In the genomic region with DNA sequence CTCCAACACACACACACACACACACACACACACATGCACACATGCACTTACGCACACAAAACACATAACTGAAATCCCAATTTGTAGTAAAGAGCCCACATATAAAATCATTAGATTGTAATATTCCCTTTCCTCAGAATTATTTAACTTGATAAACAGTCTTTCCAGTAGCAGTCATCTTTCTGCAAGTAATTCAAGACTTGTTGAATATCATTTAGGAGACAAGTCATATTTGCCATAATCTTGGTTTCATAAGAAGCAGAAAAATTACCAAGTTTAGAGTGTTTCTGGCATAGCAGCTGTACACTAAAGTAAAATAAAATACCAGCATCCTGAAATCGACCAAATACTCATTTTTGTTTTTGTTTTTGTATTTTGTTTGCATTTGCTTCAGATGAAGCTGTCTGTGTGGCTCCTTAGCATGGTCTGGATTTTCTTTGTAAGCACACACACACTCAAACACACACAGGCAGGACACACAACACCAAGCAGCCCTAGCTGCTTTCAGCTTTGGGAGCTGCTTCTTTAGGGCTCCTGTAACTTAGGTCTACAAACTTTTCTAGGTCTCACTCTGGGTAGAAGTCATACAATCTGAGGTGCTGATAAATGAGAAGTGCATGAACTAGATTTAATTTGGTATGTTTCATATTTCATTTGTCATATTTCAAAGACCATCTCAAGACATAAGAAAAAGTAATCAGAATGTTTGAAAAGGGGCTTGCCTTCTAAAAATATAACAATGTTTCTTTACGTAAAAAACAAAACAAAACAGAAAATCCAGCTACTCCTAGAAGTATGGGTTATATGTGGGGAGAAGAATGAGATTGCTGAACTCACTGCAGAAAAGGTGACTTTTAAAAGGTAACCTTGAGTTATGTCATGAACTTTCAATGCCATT, we compare ENCODE assay signal across 15 cellular contexts. TPM values are rescaled to one million over a fixed set of nuclear protein-coding genes. Genes with fewer than 3 reads are reported as not detected.
A peak's percentile ranks its signal among the peaks of the same experiment; 100 is the strongest.
DNase-seq lines count a peak whose midpoint lies in the region; ATAC-seq, FAIRE-seq and TF ChIP-seq lines count a peak whose summit lies in the region.
"Had no signal": no experiment of that assay in that cellular context is flagged by ENCODE, and none has a peak within 500 bp of the region (broad histone marks: within the 10 kb centered on the region; RNA-seq: fewer than 3 reads in every experiment).

No MANE protein-coding gene starts in this region.

- H3K27me3 ChIP-seq in HepG2 (ENCODE audit: control insufficient read depth in 1 of 2, insufficient read depth in 2 of 2, low read length in 2 of 2) = peaks cover 0 to 4% of the 10 kb centered on the region in 2 experiments; a peak in 2 of 5 replicates

- no peak for ATAC-seq in HepG2
- ATAC-seq in left lobe of liver = no peak

- in situ Hi-C loops in HepG2 (cut with HindIII; ENCODE audit: extremely low pct_ligation_motif_present, low pct_unique_long_range_greater_than_20kb) = no loop called here

- peak overlapping the region; percentile 90 for H3K4me2 ChIP-seq in HepG2 (ENCODE audit: low read depth, low read length)

- no TSS peak for BruUV-seq in HepG2 (replicated peaks; lab: Mats Ljungman, UMichigan)

- H3K27ac ChIP-seq in cingulate gyrus (ENCODE audit: low read depth, low read length) = peak overlapping the region; percentile 48
- H3K27ac ChIP-seq in HepG2 (ENCODE audit: extremely low read length, insufficient read depth, low read length) = peak overlapping the region; percentile 86
- H3K27ac ChIP-seq in temporal lobe (ENCODE audit: low read depth, low read length) = peak overlapping the region; percentile 36
- H3K27ac ChIP-seq: esophagus muscularis mucosa had no signal

- TF ChIP-seq EP300 in HepG2 (IDR thresholded peaks at IDR 0.05; ENCODE audit: low read depth in 2 of 2, low read length in 2 of 2) (no peak), HepG2 (CRISPR knock-in tag; IDR thresholded peaks at IDR 0.05; ENCODE audit: borderline replicate concordance) (no peak)

- H3K4me3 Mint-ChIP-seq in HFFc6 = peak overlapping the region; percentile 96
- H3K4me3 Mint-ChIP-seq: central memory CD8-positive, alpha-beta T cell had no signal

- no peaks in the 10 kb centered on the region; the same call in 1 of the 2 replicates for H3K27me3 Mint-ChIP-seq in HFFc6 (ENCODE audit: insufficient read depth)

- H3K36me3 ChIP-seq in HepG2 (replicated peaks in 1 of 2; ENCODE audit: control insufficient read depth in 1 of 2, insufficient read depth in 2 of 2, low read length in 2 of 2) = no peaks in the 10 kb centered on the region
- H3K36me3 ChIP-seq: esophagus muscularis mucosa had no signal

- no peaks in the 10 kb centered on the region for H4K20me1 ChIP-seq in HepG2 (ENCODE audit: insufficient read depth, low read length)

- no peak overlapping the region for H2AFZ ChIP-seq in HepG2 (ENCODE audit: low read length)

- H3K4me3 ChIP-seq in HepG2 (replicated peaks in 1 of 3; ENCODE audit: insufficient read depth in 1 of 3, low read depth in 2 of 3, low read length in 3 of 3) = peak overlapping the region in 2 of 3 experiments; percentile 90 to 94; a peak in 4 of 6 replicates
- H3K4me3 ChIP-seq: esophagus muscularis mucosa had no signal

- no peak for TF ChIP-seq RAD21 in HepG2 (CRISPR knock-in tag; IDR thresholded peaks at IDR 0.05)

- H3K79me2 ChIP-seq in HepG2 (ENCODE audit: insufficient read depth, low read length) = peaks cover 73% of the 10 kb centered on the region

- TF ChIP-seq POLR2A in HepG2 (IDR thresholded peaks at IDR 0.05; ENCODE audit: insufficient read depth in 1 of 2, low read depth in 2 of 2, low read length in 2 of 2) = no peak

- CTCF ChIA-PET in HepG2 (lab: Yijun Ruan, JAX; ENCODE audit: low intra/inter-chr PET ratio, low total read pairs) = no interaction called here

- WGBS in HepG2 (ENCODE audit: low lambda C conversion rate) = 60% methylated on average over 3 of the region's 3 CpGs

- peaks cover 63% of the 10 kb centered on the region for H3K4me1 ChIP-seq in HepG2 (ENCODE audit: insufficient read depth, low read length)

- no peak for TF ChIP-seq CTCF in HFFc6 (IDR thresholded peaks at IDR 0.05)
- TF ChIP-seq CTCF in HepG2 (CRISPR knock-in tag; IDR thresholded peaks at IDR 0.05) = no peak

- POLR2A ChIA-PET in HepG2 (lab: Yijun Ruan, JAX) = interaction anchor here (1.0 to 1.7 kb wide), 4 partner anchors 22 to 88 kb away, joined by 3 to 12 read pairs (median 8); no protein-coding TSS in a partner anchor

- DNase-seq in HFFc6 = no peak
- no peak for DNase-seq in HepG2 (ENCODE audit: low spot score)
- no peak for DNase-seq in left lobe of liver (ENCODE audit: low spot score)
- DNase-seq in putamen (ENCODE audit: low spot score) = no peak
- no peak for DNase-seq in activated CD4-positive, alpha-beta T cell treated with anti-CD3 and anti-CD28 coated beads for 48 hours
- DNase-seq: CD4-positive, CD25-positive, alpha-beta regulatory T cell; NCI-H2029; retina; SIG-M5; stimulated activated naive CD4-positive, alpha-beta T cell treated with Interleukin-2 at 50 U/mL for 16 hours had no signal

- H3K9me3 Mint-ChIP-seq in HFFc6 = no peaks in the 10 kb centered on the region

- FAIRE-seq in HepG2 (lab: Jason Lieb, UNC) = no peak
- FAIRE-seq: G401.6 had no signal

- no peaks in the 10 kb centered on the region for H3K36me3 Mint-ChIP-seq in HFFc6 (ENCODE audit: low read depth)
- H3K36me3 Mint-ChIP-seq: CD4-positive, CD25-positive, alpha-beta regulatory T cell had no signal

- peaks cover 56% of the 10 kb centered on the region for H3K4me1 Mint-ChIP-seq in HFFc6 (ENCODE audit: low read depth)

- H3K9ac ChIP-seq in HepG2 (ENCODE audit: insufficient read depth, low read depth, low read length) = peak overlapping the region; percentile 91

- no peaks in the 10 kb centered on the region for H3K9me3 ChIP-seq in HepG2 (ENCODE audit: low read length)
- H3K9me3 ChIP-seq: esophagus muscularis mucosa had no signal

- intact Hi-C loops in HepG2 (cut with micrococcal nuclease; ENCODE audit: unreplicated experiment) = no loop called here

- H3K27ac Mint-ChIP-seq in HFFc6 = peak overlapping the region; percentile 86; the same call in 1 of the 2 replicates
- H3K27ac Mint-ChIP-seq: CD4-positive, CD25-positive, alpha-beta regulatory T cell had no signal

TF ChIP-seq in HepG2, 621 proteins besides CTCF, POLR2A, EP300 and RAD21 (continues in another document):
- TF ChIP-seq, protein P1, sequence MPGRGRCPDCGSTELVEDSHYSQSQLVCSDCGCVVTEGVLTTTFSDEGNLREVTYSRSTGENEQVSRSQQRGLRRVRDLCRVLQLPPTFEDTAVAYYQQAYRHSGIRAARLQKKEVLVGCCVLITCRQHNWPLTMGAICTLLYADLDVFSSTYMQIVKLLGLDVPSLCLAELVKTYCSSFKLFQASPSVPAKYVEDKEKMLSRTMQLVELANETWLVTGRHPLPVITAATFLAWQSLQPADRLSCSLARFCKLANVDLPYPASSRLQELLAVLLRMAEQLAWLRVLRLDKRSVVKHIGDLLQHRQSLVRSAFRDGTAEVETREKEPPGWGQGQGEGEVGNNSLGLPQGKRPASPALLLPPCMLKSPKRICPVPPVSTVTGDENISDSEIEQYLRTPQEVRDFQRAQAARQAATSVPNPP (CRISPR knock-in tag; IDR thresholded peaks at IDR 0.05) = no peak

RNA-seq across cellular contexts. Expression of gene SALL1, which starts 3.0 kb away (rescaled TPM):
- 10 to 100 TPM; 10.6 to 15.4 (median 12.6) TPM for total RNA-seq in HFFc6 (2021; fragmentation: NEBNext Ultra II Directional; extraction: Animal tissue kit (Norgen Biotek cat#: 25700))
- total RNA-seq in HepG2 (2016; rRNA removed; fragmentation: Illumina TruSeq; extraction: Trizol) (12.3 and 18.5 TPM in 2 replicates), temporal lobe (8.6 TPM), left lobe of liver (27.9 TPM)
- 3.8 and 4.7 TPM in 2 replicates for total RNA-seq in HepG2 (2016; cell fraction: cytosol; rRNA removed; fragmentation: Illumina TruSeq; extraction: Trizol; ENCODE audit: low read depth)
- total RNA-seq in HepG2 (2016; cell fraction: insoluble cytoplasmic fraction; rRNA removed; fragmentation: Illumina TruSeq; extraction: Trizol) = 12.7 and 13.5 TPM in 2 replicates
- 12.7 and 14.2 TPM in 2 replicates for total RNA-seq in HepG2 (2016; cell fraction: membrane; rRNA removed; fragmentation: Illumina TruSeq; extraction: Trizol)
- total RNA-seq in HepG2 (2016; cell fraction: nucleus; rRNA removed; fragmentation: Illumina TruSeq; extraction: Trizol) = 12.5 and 15.2 TPM in 2 replicates
- 5.9 and 6.6 TPM in 2 replicates for polyA plus RNA-seq in HepG2 (2011; rRNA removed)
- 3.8 and 4.0 TPM in 2 replicates for polyA plus RNA-seq in HepG2 (2011; cell fraction: cytosol; rRNA removed)
- 7.7 TPM in 2 replicates for polyA plus RNA-seq in HepG2 (2011; cell fraction: nucleus; rRNA removed)
- 6.2 and 6.9 TPM in 2 replicates for polyA plus RNA-seq in HepG2 (2012)
- 2.3 and 3.0 TPM in 2 replicates for polyA plus RNA-seq in HepG2 (2016; cell fraction: cytosol; fragmentation: Illumina TruSeq; extraction: Trizol; ENCODE audit: low read depth)
- polyA plus RNA-seq in HepG2 (2016; cell fraction: insoluble cytoplasmic fraction; fragmentation: Illumina TruSeq; extraction: Trizol; ENCODE audit: low read depth) = 16.0 and 21.0 TPM in 2 replicates
- polyA plus RNA-seq in HepG2 (2016; cell fraction: membrane; fragmentation: Illumina TruSeq; extraction: Trizol; ENCODE audit: low read depth) = 8.5 and 9.6 TPM in 2 replicates
- 30.9 and 34.8 TPM in 2 replicates for polyA plus RNA-seq in HepG2 (2016; cell fraction: nucleus; fragmentation: Illumina TruSeq; extraction: Trizol; ENCODE audit: insufficient read depth, low read depth)
- polyA minus RNA-seq in HepG2 (2011; rRNA and poly(A)+ RNA removed; ENCODE audit: low replicate concordance) = 0.02 and 5.6 TPM in 2 replicates
- 3.4 and 4.2 TPM in 2 replicates for polyA minus RNA-seq in HepG2 (2011; cell fraction: cytosol; rRNA and poly(A)+ RNA removed)
- polyA minus RNA-seq in HepG2 (2011; cell fraction: nucleus; rRNA and poly(A)+ RNA removed) = 4.0 and 4.2 TPM in 2 replicates
- total RNA-seq: CD4-positive, CD25-positive, alpha-beta regulatory T cell; esophagus muscularis mucosa had no signal
- polyA plus RNA-seq: CD4-positive, CD25-positive, alpha-beta regulatory T cell had no signal

Comparison
In these comparisons a context has a peak if more than half of its experiments do, and no peak if none do; other contexts are left out.
1. H3K27ac ChIP-seq: peak in every context shown above with its lines; median percentile 86 in HepG2; 48 in cingulate gyrus; 36 in temporal lobe.